ENCODE assay signal across 10 cellular contexts in the genomic region with DNA sequence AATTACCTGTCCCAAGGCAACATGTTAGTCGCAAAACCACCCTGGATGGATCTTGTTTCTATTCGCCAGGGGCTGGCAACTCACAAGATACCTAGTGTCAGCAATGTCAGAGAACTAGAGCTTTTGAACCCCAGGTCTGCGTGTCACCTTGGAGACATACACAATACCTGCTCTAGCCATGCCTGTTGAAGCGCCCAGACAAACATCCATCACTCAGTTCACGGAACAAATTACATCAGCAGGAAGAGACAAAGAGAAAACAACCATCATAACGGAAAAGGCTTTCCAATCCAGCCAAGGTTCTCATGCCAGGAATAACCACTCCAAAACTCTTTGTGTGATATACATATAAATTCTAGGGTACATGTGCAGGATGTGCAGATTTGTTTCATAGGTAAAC. TPM values are rescaled to one million over a fixed set of nuclear protein-coding genes. Genes with fewer than 3 reads are reported as not detected.
DNase-seq lines count a peak whose midpoint lies in the region; ATAC-seq, FAIRE-seq and TF ChIP-seq lines count a peak whose summit lies in the region.
"Had no signal": no experiment of that assay in that cellular context is flagged by ENCODE, and none has a peak within 500 bp of the region (broad histone marks: within the 10 kb centered on the region; RNA-seq: fewer than 3 reads in every experiment).

No MANE protein-coding gene starts in this region.

- H3K27ac Mint-ChIP-seq in activated naive CD4-positive, alpha-beta T cell treated with anti-CD3 and anti-CD28 coated beads, Interleukin-2, amount 50 U/mL, for 24 hours, result no peak overlapping the region

- FAIRE-seq in kidney (lab: Jason Lieb, UNC), result no peak
- FAIRE-seq: endometrium, TTC549 had no signal

- H3K9ac ChIP-seq in kidney (ENCODE audit: low read length in 2 of 2), result peak overlapping the region; percentile 68 to 95

- H3K36me3 Mint-ChIP-seq in activated naive CD4-positive, alpha-beta T cell treated with anti-CD3 and anti-CD28 coated beads, Interleukin-2, amount 50 U/mL, for 24 hours, result peaks cover 14% of the 10 kb centered on the region

- H3K4me1 Mint-ChIP-seq in activated naive CD4-positive, alpha-beta T cell treated with anti-CD3 and anti-CD28 coated beads, Interleukin-2, amount 50 U/mL, for 24 hours, result peaks cover 56% of the 10 kb centered on the region

- H3K9me3 ChIP-seq in kidney (ENCODE audit: control insufficient read depth in 1 of 2, low read length in 2 of 2) (no peaks in the 10 kb centered on the region), tibial artery (no peaks in the 10 kb centered on the region), BE2C (no peaks in the 10 kb centered on the region)

- H3K4me1 ChIP-seq in kidney (ENCODE audit: control insufficient read depth in 1 of 2, insufficient read depth in 1 of 2, low read depth in 1 of 2, low read length in 2 of 2), result peaks cover 8 to 17% of the 10 kb centered on the region in 2 donors
- H3K4me1 ChIP-seq in tibial artery, result peaks cover 0 to 53% (median 31%) of the 10 kb centered on the region in 4 donors
- H3K4me1 ChIP-seq in BE2C, result no peaks in the 10 kb centered on the region; the same call in 1 of the 2 replicates

- intact Hi-C loops in kidney (cut with DNase I), result no loop called here
- intact Hi-C loops in tibial artery (cut with DNase I; ENCODE audit: low total_unique reads), result no loop called here

- peaks cover 0 to 4% of the 10 kb centered on the region in 2 donors for H3K36me3 ChIP-seq in kidney (ENCODE audit: control insufficient read depth in 1 of 2, insufficient read depth in 2 of 2, low read length in 2 of 2)
- peaks cover 0 to 5% (median 0%) of the 10 kb centered on the region in 3 donors for H3K36me3 ChIP-seq in tibial artery
- H3K36me3 ChIP-seq in BE2C, result no peaks in the 10 kb centered on the region

- peak overlapping the region; percentile 17 for H3K4me3 Mint-ChIP-seq in activated naive CD4-positive, alpha-beta T cell treated with anti-CD3 and anti-CD28 coated beads, Interleukin-2, amount 50 U/mL, for 24 hours

- H3K27ac ChIP-seq in kidney (ENCODE audit: low read depth in 2 of 2, low read length in 2 of 2) (peak overlapping the region in 1 of 2 donors; percentile 64), tibial artery (peak overlapping the region; percentile 49 to 89)

- no peaks in the 10 kb centered on the region for H3K9me3 Mint-ChIP-seq in activated naive CD4-positive, alpha-beta T cell treated with anti-CD3 and anti-CD28 coated beads, Interleukin-2, amount 50 U/mL, for 24 hours

- H3K27me3 ChIP-seq in tibial artery, result no peaks in the 10 kb centered on the region
- H3K27me3 ChIP-seq in BE2C, result no peaks in the 10 kb centered on the region

- TF ChIP-seq CTCF in kidney (IDR thresholded peaks at IDR 0.05; ENCODE audit: borderline replicate concordance, extremely low read depth, insufficient read depth), result no peak
- no peak for TF ChIP-seq CTCF in tibial artery (IDR thresholded peaks at IDR 0.05)
- TF ChIP-seq CTCF in BE2C (IDR thresholded peaks at IDR 0.05; ENCODE audit: low read depth, low read length), result no peak

- ATAC-seq in GM21786 (IDR thresholded peaks at IDR 0.05; ENCODE audit: unreplicated experiment), result no peak

- peak overlapping the region; percentile 91 to 95 for H3K4me3 ChIP-seq in kidney (ENCODE audit: low read length in 2 of 2)
- peak overlapping the region; percentile 61 to 78 for H3K4me3 ChIP-seq in tibial artery
- no peak overlapping the region for H3K4me3 ChIP-seq in BE2C (ENCODE audit: low read depth, low read length)

- H3K27me3 Mint-ChIP-seq in activated naive CD4-positive, alpha-beta T cell treated with anti-CD3 and anti-CD28 coated beads, Interleukin-2, amount 50 U/mL, for 24 hours, result no peaks in the 10 kb centered on the region

- no peak for DNase-seq in activated naive CD4-positive, alpha-beta T cell treated with Interleukin-2 at 50 U/mL for 16 hours
- DNase-seq in amniotic epithelial cell (ENCODE audit: low read depth) (peak; percentile 11), kidney (no peak), tibial artery (no peak), SKM-1 (lab: John Stamatoyannopoulos, UW; ENCODE audit: unreplicated experiment) (no peak), BE2C (no peak)

RNA-seq across cellular contexts. Expression of a gene that starts 2.2 kb away (rescaled TPM):
- 1,010 TPM for total RNA-seq in kidney
- 559 TPM for polyA plus RNA-seq in kidney (ENCODE audit: insufficient read depth, low read depth, low replicate concordance)
- 7.1 TPM for polyA plus RNA-seq in BE2C (2012; ENCODE audit: insufficient read depth, insufficient read length, low read depth)

RNA-seq across cellular contexts. Expression of a gene that starts 33.4 kb away (rescaled TPM):
- not detected for total RNA-seq in kidney
- not detected for polyA plus RNA-seq in kidney (ENCODE audit: insufficient read depth, low read depth, low replicate concordance)
- not detected for polyA plus RNA-seq in BE2C (2012; ENCODE audit: insufficient read depth, insufficient read length, low read depth)

RNA-seq across cellular contexts. Expression of a gene that starts 40.3 kb away (rescaled TPM):
- 40.4 TPM for total RNA-seq in kidney
- polyA plus RNA-seq in kidney (ENCODE audit: insufficient read depth, low read depth, low replicate concordance), result 27.5 TPM
- 13.9 TPM for polyA plus RNA-seq in BE2C (2012; ENCODE audit: insufficient read depth, insufficient read length, low read depth)
